1 cellular context compared by ENCODE assay signal in the genomic region with DNA sequence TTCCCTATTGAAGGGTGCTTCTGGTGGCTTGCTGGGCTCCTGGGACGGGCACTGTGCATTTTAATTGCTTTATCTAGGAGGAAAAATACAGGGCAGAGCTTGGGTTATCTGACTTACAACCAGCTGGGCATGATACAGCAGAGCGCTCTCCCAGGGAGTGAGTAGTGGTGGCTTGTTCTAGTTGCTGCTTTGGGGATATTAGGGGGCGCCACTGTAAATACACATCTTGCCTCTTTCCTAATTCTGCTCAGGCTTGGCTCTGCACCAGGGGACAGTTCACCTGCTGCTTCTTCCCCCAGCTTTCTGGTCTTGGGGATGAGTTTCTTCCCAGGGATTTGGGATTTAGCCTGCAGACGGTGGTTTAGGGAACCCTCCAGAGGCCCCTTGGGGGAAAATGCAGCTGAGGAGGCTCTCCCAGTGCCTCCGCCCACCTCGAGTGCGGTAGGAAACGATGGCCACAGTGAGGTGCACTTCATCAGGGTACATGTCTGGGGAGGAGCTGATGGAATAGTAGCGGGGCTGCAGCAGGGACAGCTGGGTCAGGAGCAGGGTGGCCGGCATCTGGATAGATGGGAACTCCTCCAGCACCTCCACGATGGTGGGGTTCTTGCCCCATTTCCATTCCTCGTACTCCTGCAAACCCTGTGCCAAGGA.
TF ChIP-seq lines count a peak whose summit lies in the region.

No MANE protein-coding gene starts in this region.

TF ChIP-seq in A549, 52 proteins besides CTCF, POLR2A, EP300 and RAD21 (continued from another document):
- TF ChIP-seq HDAC2 (IDR thresholded peaks at IDR 0.05) (no peak), RARB (CRISPR knock-in tag; IDR thresholded peaks at IDR 0.05) (no peak), NFE2L2 (conservative IDR thresholded peaks at IDR 0.05; ENCODE audit: low read length) (no peak), EHF (CRISPR knock-in tag; IDR thresholded peaks at IDR 0.05) (no peak), CBX8 (IDR thresholded peaks at IDR 0.05) (no peak), MYC (IDR thresholded peaks at IDR 0.05; ENCODE audit: borderline replicate concordance, low read length) (no peak)
- TF ChIP-seq, protein P1, sequence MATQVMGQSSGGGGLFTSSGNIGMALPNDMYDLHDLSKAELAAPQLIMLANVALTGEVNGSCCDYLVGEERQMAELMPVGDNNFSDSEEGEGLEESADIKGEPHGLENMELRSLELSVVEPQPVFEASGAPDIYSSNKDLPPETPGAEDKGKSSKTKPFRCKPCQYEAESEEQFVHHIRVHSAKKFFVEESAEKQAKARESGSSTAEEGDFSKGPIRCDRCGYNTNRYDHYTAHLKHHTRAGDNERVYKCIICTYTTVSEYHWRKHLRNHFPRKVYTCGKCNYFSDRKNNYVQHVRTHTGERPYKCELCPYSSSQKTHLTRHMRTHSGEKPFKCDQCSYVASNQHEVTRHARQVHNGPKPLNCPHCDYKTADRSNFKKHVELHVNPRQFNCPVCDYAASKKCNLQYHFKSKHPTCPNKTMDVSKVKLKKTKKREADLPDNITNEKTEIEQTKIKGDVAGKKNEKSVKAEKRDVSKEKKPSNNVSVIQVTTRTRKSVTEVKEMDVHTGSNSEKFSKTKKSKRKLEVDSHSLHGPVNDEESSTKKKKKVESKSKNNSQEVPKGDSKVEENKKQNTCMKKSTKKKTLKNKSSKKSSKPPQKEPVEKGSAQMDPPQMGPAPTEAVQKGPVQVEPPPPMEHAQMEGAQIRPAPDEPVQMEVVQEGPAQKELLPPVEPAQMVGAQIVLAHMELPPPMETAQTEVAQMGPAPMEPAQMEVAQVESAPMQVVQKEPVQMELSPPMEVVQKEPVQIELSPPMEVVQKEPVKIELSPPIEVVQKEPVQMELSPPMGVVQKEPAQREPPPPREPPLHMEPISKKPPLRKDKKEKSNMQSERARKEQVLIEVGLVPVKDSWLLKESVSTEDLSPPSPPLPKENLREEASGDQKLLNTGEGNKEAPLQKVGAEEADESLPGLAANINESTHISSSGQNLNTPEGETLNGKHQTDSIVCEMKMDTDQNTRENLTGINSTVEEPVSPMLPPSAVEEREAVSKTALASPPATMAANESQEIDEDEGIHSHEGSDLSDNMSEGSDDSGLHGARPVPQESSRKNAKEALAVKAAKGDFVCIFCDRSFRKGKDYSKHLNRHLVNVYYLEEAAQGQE (IDR thresholded peaks at IDR 0.05): no peak
